9 cellular contexts compared by ENCODE assay signal in the genomic region with DNA sequence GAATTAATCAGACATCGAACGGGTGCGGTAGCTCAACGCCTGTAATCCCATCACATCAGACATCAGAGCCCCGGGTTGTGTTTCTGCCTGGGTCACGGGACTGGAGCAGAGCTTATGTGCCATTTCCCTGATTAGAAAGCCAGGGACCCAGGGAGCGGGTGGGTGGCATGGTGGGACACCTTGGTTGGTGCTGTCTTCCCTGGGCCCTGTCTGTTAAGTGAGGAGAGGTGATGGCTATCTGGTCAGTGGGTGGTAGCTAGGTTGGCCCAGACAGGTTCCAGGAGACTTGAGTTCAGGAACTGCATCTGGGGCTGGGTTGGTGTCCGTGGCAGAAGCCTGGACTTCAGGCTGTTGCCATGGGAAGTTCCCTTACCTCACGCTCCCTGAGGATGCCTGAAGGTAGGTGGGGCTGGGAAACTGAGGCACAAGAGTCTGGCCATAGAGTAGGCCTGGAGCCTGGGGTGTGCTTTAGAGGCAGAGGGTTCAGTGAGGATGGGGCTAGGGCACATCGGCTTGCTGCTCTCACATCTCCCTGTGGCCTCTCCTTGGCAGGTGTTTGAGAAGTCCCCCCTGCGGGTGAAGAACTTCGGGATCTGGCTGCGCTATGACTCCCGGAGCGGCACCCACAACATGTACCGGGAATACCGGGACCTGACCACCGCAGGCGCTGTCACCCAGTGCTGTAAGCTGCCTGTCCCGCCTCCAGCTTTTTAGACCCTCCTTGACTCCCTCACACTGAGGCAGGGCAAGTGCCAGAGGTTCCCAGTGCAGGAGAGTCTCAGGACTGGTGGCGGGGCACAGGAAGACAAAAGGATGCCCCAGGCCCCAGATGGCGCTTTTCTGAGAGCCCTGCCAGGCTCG. TPM values are rescaled to one million over a fixed set of nuclear protein-coding genes. Genes with fewer than 3 reads are reported as not detected.
DNase-seq lines count a peak whose midpoint lies in the region; ATAC-seq and TF ChIP-seq lines count a peak whose summit lies in the region.
"Had no signal": no experiment of that assay in that cellular context is flagged by ENCODE, and none has a peak within 500 bp of the region (broad histone marks: within the 10 kb centered on the region; RNA-seq: fewer than 3 reads in every experiment).

No MANE protein-coding gene starts in this region.

- H3K4me1 Mint-ChIP-seq in dendritic cell treated with granulocyte-macrophage colony-stimulating factor and Interleukin-4, amounts not matched to agents 40 ng/mL and 50 ng/mL, for 4 days (ENCODE audit: low read depth) = peaks cover 24% of the 10 kb centered on the region
- H3K4me1 Mint-ChIP-seq in neural crest cell = peaks cover 28% of the 10 kb centered on the region

- peaks cover 3% of the 10 kb centered on the region for H3K27me3 Mint-ChIP-seq in dendritic cell treated with granulocyte-macrophage colony-stimulating factor and Interleukin-4, amounts not matched to agents 40 ng/mL and 50 ng/mL, for 4 days
- peaks cover 25% of the 10 kb centered on the region for H3K27me3 Mint-ChIP-seq in neural crest cell (ENCODE audit: low read depth)

- DNase-seq in ELF-1 (ENCODE audit: low read depth, low spot score) (peak; percentile 18), NAMALWA (ENCODE audit: low spot score) (peak; percentile 31), neural crest cell (ENCODE audit: low read depth, low spot score) (no peak), DMS79 (lab: John Stamatoyannopoulos, UW) (no peak), NCI-H2081 treated with DMSO at 0.1 percent for 48 hours (lab: John Stamatoyannopoulos, UW) (no peak), D341Med (ENCODE audit: low spot score) (no peak)

- no peaks in the 10 kb centered on the region for H3K9me3 Mint-ChIP-seq in dendritic cell treated with granulocyte-macrophage colony-stimulating factor and Interleukin-4, amounts not matched to agents 40 ng/mL and 50 ng/mL, for 4 days
- no peaks in the 10 kb centered on the region for H3K9me3 Mint-ChIP-seq in neural crest cell

- intact Hi-C loops in dendritic cell treated with granulocyte-macrophage colony-stimulating factor and Interleukin-4, amounts not matched to agents 40 ng/mL and 50 ng/mL, for 4 days (cut with micrococcal nuclease) = no loop called here

- ATAC-seq in GM21526 (IDR thresholded peaks at IDR 0.05; ENCODE audit: low FRiP score, unreplicated experiment) = no peak

- H3K4me3 Mint-ChIP-seq in dendritic cell treated with granulocyte-macrophage colony-stimulating factor and Interleukin-4, amounts not matched to agents 40 ng/mL and 50 ng/mL, for 4 days = peak overlapping the region; percentile 97
- peak overlapping the region; percentile 96 for H3K4me3 Mint-ChIP-seq in neural crest cell

- TF ChIP-seq CTCF in neural crest cell (conservative IDR thresholded peaks at IDR 0.05) = no peak

- peak overlapping the region; percentile 96 for H3K27ac Mint-ChIP-seq in dendritic cell treated with granulocyte-macrophage colony-stimulating factor and Interleukin-4, amounts not matched to agents 40 ng/mL and 50 ng/mL, for 4 days
- no peak overlapping the region for H3K27ac Mint-ChIP-seq in neural crest cell (ENCODE audit: unreplicated experiment)

- H3K36me3 Mint-ChIP-seq in dendritic cell treated with granulocyte-macrophage colony-stimulating factor and Interleukin-4, amounts not matched to agents 40 ng/mL and 50 ng/mL, for 4 days (ENCODE audit: low read depth) = peaks cover 62% of the 10 kb centered on the region
- peaks cover 29% of the 10 kb centered on the region for H3K36me3 Mint-ChIP-seq in neural crest cell (ENCODE audit: low read depth)

RNA-seq across cellular contexts. Expression of gene RPL18A, which starts 2.1 kb away (rescaled TPM):
- total RNA-seq in neural crest cell = 2,184 and 2,260 TPM in 2 replicates

RNA-seq across cellular contexts. Expression of gene SLC5A5, which starts 10.0 kb away (rescaled TPM):
- not detected in 2 replicates for total RNA-seq in neural crest cell
- total RNA-seq: urinary bladder had no signal

RNA-seq across cellular contexts. Expression of gene JAK3, which starts 14.0 kb away (rescaled TPM):
- total RNA-seq in neural crest cell = 1.3 and 1.6 TPM in 2 replicates

RNA-seq across cellular contexts. Expression of gene INSL3, which starts 40.5 kb away (rescaled TPM):
- not detected in 2 replicates for total RNA-seq in neural crest cell
- total RNA-seq: urinary bladder had no signal

Comparison
In these comparisons a context has a peak if more than half of its experiments do, and no peak if none do; other contexts are left out.
1. DNase-seq: peak in ELF-1 (single experiment) and NAMALWA (single experiment); none in neural crest cell (single experiment), DMS79 (single experiment), NCI-H2081 treated with DMSO at 0.1 percent for 48 hours (single experiment) and D341Med (single experiment).